13 cellular contexts compared by ENCODE assay signal in genomic region chr5:14739538-14739937, GRCh38.
DNase-seq lines count a peak whose midpoint lies in the region; ATAC-seq, FAIRE-seq and TF ChIP-seq lines count a peak whose summit lies in the region.
"Had no signal": no experiment of that assay in that cellular context is flagged by ENCODE, and none has a peak within 500 bp of the region (broad histone marks: within the 10 kb centered on the region; RNA-seq: fewer than 3 reads in every experiment).

No MANE protein-coding gene starts in this region.

- DNase-seq in AG08396 (ENCODE audit: low spot score), result peak; percentile 46
- DNase-seq in M059J (ENCODE audit: low read depth), result peak; percentile 87
- DNase-seq in bronchial epithelial cell (ENCODE audit: low read depth), result peak; percentile 80
- peak; percentile 64 for DNase-seq in hepatic stellate cell (ENCODE audit: low spot score)
- no peak for DNase-seq in islet precursor cell
- no peak for DNase-seq in NCI-H510A (lab: John Stamatoyannopoulos, UW)
- no peak for DNase-seq in NCI-H128 (lab: John Stamatoyannopoulos, UW; ENCODE audit: unreplicated experiment)
- DNase-seq: activated CD8-positive, alpha-beta T cell treated with anti-CD3 and anti-CD28 coated beads for 36 hours; activated naive CD4-positive, alpha-beta T cell treated with Interleukin-2 at 50 U/mL for 16 hours; OCI-M1; pancreas had no signal

- no peak for FAIRE-seq in bronchial epithelial cell (lab: Jason Lieb, UNC)
- FAIRE-seq: pancreas had no signal

- H3K4me3 ChIP-seq in bronchial epithelial cell (ENCODE audit: low read depth, low read length), result no peak overlapping the region
- H3K4me3 ChIP-seq: pancreas had no signal

- no peak for TF ChIP-seq CTCF in bronchial epithelial cell (IDR thresholded peaks at IDR 0.05; ENCODE audit: insufficient read depth, low read length, severe bottlenecking)

- H3K36me3 ChIP-seq in bronchial epithelial cell (ENCODE audit: control insufficient read depth, insufficient read depth, low read length), result peaks cover 6% of the 10 kb centered on the region
- H3K36me3 ChIP-seq: pancreas had no signal

- no peak for ATAC-seq in GM19455 (IDR thresholded peaks at IDR 0.05; ENCODE audit: unreplicated experiment)
- ATAC-seq: activated CD8-positive, alpha-beta T cell treated with anti-CD3 and anti-CD28 coated beads for 36 hours; stimulated activated memory B cell treated with anti-CD40 and anti-IgM and Interleukin-4, amounts not matched to agents 10 μg/mL and 1 μg/mL and 100 μg/mL, for 72 hours had no signal

- no peaks in the 10 kb centered on the region for H3K27me3 ChIP-seq in bronchial epithelial cell (ENCODE audit: control insufficient read depth, insufficient read depth, low read length)
- H3K27me3 ChIP-seq: pancreas had no signal

Comparison
In these comparisons a context has a peak if more than half of its experiments do, and no peak if none do; other contexts are left out.
1. DNase-seq: peak in AG08396 (single experiment), M059J (single experiment), bronchial epithelial cell (single experiment) and hepatic stellate cell (single experiment); none in islet precursor cell (single experiment), NCI-H510A (single experiment) and NCI-H128 (single experiment).